In genomic region chr7:103162566-103162965, GRCh38 we compare ENCODE assay signal across 7 cellular contexts. TPM values are rescaled to one million over a fixed set of nuclear protein-coding genes. Genes with fewer than 3 reads are reported as not detected.
DNase-seq lines count a peak whose midpoint lies in the region; ATAC-seq and TF ChIP-seq lines count a peak whose summit lies in the region.
"Not testable (repeated sequence)": the region's sequence is repeated elsewhere in the genome, so short reads cannot be mapped to it uniquely, and the experiment has no call there.

No MANE protein-coding gene starts in this region.

- DNase-seq in AG20443 (ENCODE audit: low spot score), result peak; percentile 25
- peak; percentile 78 for DNase-seq in M059J (ENCODE audit: low read depth)
- peak; percentile 41 for DNase-seq in amniotic epithelial cell (ENCODE audit: low read depth)
- peak; percentile 89 for DNase-seq in fibroblast of peridontal ligament (ENCODE audit: extremely low read depth)
- DNase-seq in kidney tubule cell (ENCODE audit: low spot score), result peak; percentile 58
- not testable (repeated sequence) for DNase-seq in psoas muscle

- not testable (repeated sequence) for H3K4me3 ChIP-seq in psoas muscle

- 34 to 74% (median 52%) methylated on average over 1 of the region's 1 CpG for WGBS in psoas muscle, 3 donors

- not testable (repeated sequence) for H3K36me3 ChIP-seq in psoas muscle (ENCODE audit: insufficient read depth in 1 of 2, low read depth in 1 of 2)

- peak; percentile 59 to 87 (median 70) for ATAC-seq in psoas muscle

- H3K27ac ChIP-seq in cingulate gyrus (ENCODE audit: low read depth, low read length), result peak overlapping the region; percentile 10
- not testable (repeated sequence) for H3K27ac ChIP-seq in psoas muscle

- not testable (repeated sequence) for TF ChIP-seq CTCF in psoas muscle (IDR thresholded peaks at IDR 0.05)

- H3K4me1 ChIP-seq in psoas muscle, result not testable (repeated sequence)

- intact Hi-C loops in psoas muscle (cut with DNase I), result not testable (repeated sequence)

- not testable (repeated sequence) for H3K27me3 ChIP-seq in psoas muscle (ENCODE audit: insufficient read depth in 3 of 3, low read length in 2 of 3)

- not testable (repeated sequence) for H3K9me3 ChIP-seq in psoas muscle

RNA-seq across cellular contexts. Expression of gene NAPEPLD, which starts 13.7 kb away (rescaled TPM):
- 6.8 and 7.5 TPM in 2 replicates for total RNA-seq in M059J (2014; rRNA removed; shearing (Covaris generic))
- total RNA-seq in psoas muscle, result 1 to 10 TPM; 3.0 to 9.6 (median 6.1) TPM
- 1 to 10 TPM; 2.9 to 9.7 (median 5.5) TPM for polyA plus RNA-seq in psoas muscle
